36 cellular contexts compared by ENCODE assay signal in the genomic region with DNA sequence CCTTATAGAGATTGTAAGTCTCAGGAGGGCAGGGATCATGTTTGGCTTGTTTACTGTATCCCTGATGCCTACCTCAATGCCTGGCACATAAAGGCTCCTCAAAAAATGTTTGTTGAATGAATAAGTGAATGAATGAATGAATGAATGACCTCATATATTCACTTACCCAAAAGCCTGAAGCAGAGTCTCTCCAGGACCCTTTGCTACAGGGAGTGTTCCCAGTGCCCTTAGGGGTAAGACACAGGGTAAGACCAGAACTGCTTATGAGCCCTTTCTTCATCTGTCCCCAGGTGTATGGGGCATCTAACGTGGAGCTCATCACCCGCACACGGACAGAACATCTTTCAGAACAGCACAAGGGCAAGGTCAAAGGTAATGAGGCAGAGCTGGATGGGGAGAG.
"Had no signal": no experiment of that assay in that cellular context is flagged by ENCODE, and none has a peak within 500 bp of the region (broad histone marks: within the 10 kb centered on the region; RNA-seq: fewer than 3 reads in every experiment).

No MANE protein-coding gene starts in this region.

- FAIRE-seq: bronchial epithelial cell, TTC549 had no signal

- H3K9me3 ChIP-seq: ascending aorta had no signal

- H3K36me3 ChIP-seq: ascending aorta, cardiac muscle cell had no signal

- H3K27ac Mint-ChIP-seq: activated B cell treated with CpG ODN at 0.5 μM for 24 hours; activated CD4-positive, alpha-beta memory T cell treated with anti-CD3 and anti-CD28 coated beads for 36 hours; activated CD4-positive, alpha-beta T cell treated with anti-CD3 and anti-CD28 coated beads, Interleukin-2, amount 10 ng/mL, durations not matched to agents 24 days and 14 days; activated CD8-positive, alpha-beta T cell treated with anti-CD3 and anti-CD28 coated beads for 36 hours; activated naive CD4-positive, alpha-beta T cell treated with anti-CD3 and anti-CD28 coated beads, Interleukin-2, amount 10 ng/mL, durations not matched to agents 7 days and 5 days; activated naive CD8-positive, alpha-beta T cell; activated naive CD8-positive, alpha-beta T cell treated with anti-CD3 and anti-CD28 coated beads, Interleukin-2, amount 10 ng/mL, durations not matched to agents 7 days and 5 days; activated naive CD8-positive, alpha-beta T cell treated with anti-CD3 and anti-CD28 coated beads, Interleukin-2, amount 50 U/mL, for 24 hours; activated T-helper 2 cell treated with anti-CD3 and anti-CD28 coated beads, Interferon-gamma antibody, Interleukin-2, Interleukin-4, amounts not matched to agents 10 μg/mL and 5 μg/mL and 100 μg/mL, durations not matched to agents 14 hours and 24 hours and 36 hours; T-cell; T-helper 17 cell; T-helper 2 cell treated with Interferon-gamma antibody and Interleukin-4, amounts not matched to agents 5 μg/mL and 100 μg/mL, for 36 hours had no signal

- ATAC-seq: activated CD8-positive, alpha-beta T cell treated with anti-CD3 and anti-CD28 coated beads for 36 hours; activated naive CD8-positive, alpha-beta T cell treated with anti-CD3 and anti-CD28 coated beads, Interleukin-2, amount 50 U/mL, for 24 hours; activated T-cell treated with anti-CD3 and anti-CD28 coated beads, Interleukin-2, amount 50 U/mL, for 4 hours; T-cell; T-helper 17 cell had no signal

- H3K27ac ChIP-seq: ascending aorta, cardiac muscle cell, VCaP had no signal

- H3K27me3 Mint-ChIP-seq: activated B cell treated with CpG ODN at 0.5 μM for 24 hours; activated CD4-positive, alpha-beta memory T cell treated with anti-CD3 and anti-CD28 coated beads for 36 hours; activated CD4-positive, alpha-beta T cell treated with anti-CD3 and anti-CD28 coated beads, Interleukin-2, amount 10 ng/mL, durations not matched to agents 24 days and 14 days; activated CD8-positive, alpha-beta T cell treated with anti-CD3 and anti-CD28 coated beads for 36 hours; activated naive CD4-positive, alpha-beta T cell treated with anti-CD3 and anti-CD28 coated beads, Interleukin-2, amount 50 U/mL, for 24 hours; activated naive CD8-positive, alpha-beta T cell; activated naive CD8-positive, alpha-beta T cell treated with anti-CD3 and anti-CD28 coated beads, Interleukin-2, amount 10 ng/mL, durations not matched to agents 7 days and 5 days; activated naive CD8-positive, alpha-beta T cell treated with anti-CD3 and anti-CD28 coated beads, Interleukin-2, amount 50 U/mL, for 24 hours; central memory CD8-positive, alpha-beta T cell; T-cell; T-helper 17 cell had no signal

- H3K36me3 Mint-ChIP-seq: activated CD4-positive, alpha-beta memory T cell treated with anti-CD3 and anti-CD28 coated beads for 36 hours; activated naive CD4-positive, alpha-beta T cell treated with anti-CD3 and anti-CD28 coated beads, Interleukin-2, amount 10 ng/mL, durations not matched to agents 7 days and 5 days; activated naive CD4-positive, alpha-beta T cell treated with anti-CD3 and anti-CD28 coated beads, Interleukin-2, amount 50 U/mL, for 24 hours; activated naive CD8-positive, alpha-beta T cell; activated naive CD8-positive, alpha-beta T cell treated with anti-CD3 and anti-CD28 coated beads, Interleukin-2, amount 10 ng/mL, durations not matched to agents 7 days and 5 days; T-cell had no signal

- DNase-seq: activated B cell treated with CpG ODN at 0.5 μM for 24 hours; activated CD4-positive, alpha-beta memory T cell treated with anti-CD3 and anti-CD28 coated beads for 36 hours; activated CD4-positive, alpha-beta T cell treated with anti-CD3 and anti-CD28 coated beads for 4 hours; activated CD4-positive, alpha-beta T cell treated with anti-CD3 and anti-CD28 coated beads, Interleukin-2, amount 10 ng/mL, durations not matched to agents 24 days and 14 days; activated CD4-positive, alpha-beta T cell treated with anti-CD3 and anti-CD28 coated beads, Interleukin-2, amount 50 U/mL, for 1 hour; activated CD4-positive, alpha-beta T cell treated with anti-CD3 and anti-CD28 coated beads, Interleukin-2, amount 50 U/mL, for 4 hours; activated CD4-positive, CD25-positive, alpha-beta regulatory T cell treated with anti-CD3 and anti-CD28 coated beads, Interleukin-2, amount 50 U/mL, for 72 hours; activated CD8-positive, alpha-beta memory T cell treated with anti-CD3 and anti-CD28 coated beads, Interleukin-2, amount 50 U/mL, for 4 hours; activated CD8-positive, alpha-beta T cell treated with anti-CD3 and anti-CD28 coated beads for 36 hours; activated effector memory CD4-positive, alpha-beta T cell treated with Interleukin-2 at 50 U/mL for 16 hours; activated gamma-delta T cell; activated naive CD4-positive, alpha-beta T cell treated with anti-CD3 and anti-CD28 coated beads, Interleukin-2, amount 10 ng/mL, durations not matched to agents 7 days and 5 days; activated naive CD4-positive, alpha-beta T cell treated with Interleukin-2 at 50 U/mL for 16 hours; activated naive CD8-positive, alpha-beta T cell treated with anti-CD3 and anti-CD28 coated beads, Interleukin-2, amount 10 ng/mL, durations not matched to agents 7 days and 5 days; activated naive CD8-positive, alpha-beta T cell treated with anti-CD3 and anti-CD28 coated beads, Interleukin-2, amount 50 U/mL, for 24 hours; activated T-cell treated with anti-CD3 and anti-CD28 coated beads for 4 hours; activated T-cell treated with anti-CD3 and anti-CD28 coated beads, Interleukin-2, amount 50 U/mL, for 1 hour; activated T-cell treated with anti-CD3 and anti-CD28 coated beads, Interleukin-2, amount 50 U/mL, for 4 hours; amygdala; anterior cingulate cortex; caudate nucleus; cerebellar nuclear complex; T-cell; T-helper 17 cell; T-helper 9 cell had no signal

- H3K4me3 Mint-ChIP-seq: activated B cell treated with CpG ODN at 0.5 μM for 24 hours; activated CD4-positive, alpha-beta memory T cell treated with anti-CD3 and anti-CD28 coated beads for 36 hours; activated CD4-positive, alpha-beta T cell treated with anti-CD3 and anti-CD28 coated beads, Interleukin-2, amount 10 ng/mL, durations not matched to agents 24 days and 14 days; activated CD8-positive, alpha-beta T cell treated with anti-CD3 and anti-CD28 coated beads for 36 hours; activated naive CD4-positive, alpha-beta T cell treated with anti-CD3 and anti-CD28 coated beads, Interleukin-2, amount 10 ng/mL, durations not matched to agents 7 days and 5 days; activated naive CD4-positive, alpha-beta T cell treated with anti-CD3 and anti-CD28 coated beads, Interleukin-2, amount 50 U/mL, for 24 hours; activated naive CD8-positive, alpha-beta T cell; activated naive CD8-positive, alpha-beta T cell treated with anti-CD3 and anti-CD28 coated beads, Interleukin-2, amount 10 ng/mL, durations not matched to agents 7 days and 5 days; activated naive CD8-positive, alpha-beta T cell treated with anti-CD3 and anti-CD28 coated beads, Interleukin-2, amount 50 U/mL, for 24 hours; activated T-cell treated with anti-CD3 and anti-CD28 coated beads, Interleukin-2, amount 50 U/mL, for 4 hours; brain; central memory CD8-positive, alpha-beta T cell; T-cell; T-helper 17 cell; T-helper 2 cell treated with Interferon-gamma antibody and Interleukin-4, amounts not matched to agents 5 μg/mL and 100 μg/mL, for 36 hours had no signal

- H3K27me3 ChIP-seq: ascending aorta, cardiac muscle cell had no signal

- H3K4me3 ChIP-seq: ascending aorta, cardiac muscle cell had no signal

- H3K9me3 Mint-ChIP-seq: activated B cell treated with CpG ODN at 0.5 μM for 24 hours; activated CD4-positive, alpha-beta memory T cell treated with anti-CD3 and anti-CD28 coated beads for 36 hours; activated CD4-positive, alpha-beta T cell treated with anti-CD3 and anti-CD28 coated beads, Interleukin-2, amount 10 ng/mL, durations not matched to agents 24 days and 14 days; activated CD8-positive, alpha-beta T cell treated with anti-CD3 and anti-CD28 coated beads for 36 hours; activated naive CD4-positive, alpha-beta T cell treated with anti-CD3 and anti-CD28 coated beads, Interleukin-2, amount 10 ng/mL, durations not matched to agents 7 days and 5 days; activated naive CD4-positive, alpha-beta T cell treated with anti-CD3 and anti-CD28 coated beads, Interleukin-2, amount 50 U/mL, for 24 hours; activated naive CD8-positive, alpha-beta T cell treated with anti-CD3 and anti-CD28 coated beads, Interleukin-2, amount 10 ng/mL, durations not matched to agents 7 days and 5 days; activated naive CD8-positive, alpha-beta T cell treated with anti-CD3 and anti-CD28 coated beads, Interleukin-2, amount 50 U/mL, for 24 hours; activated T-cell treated with anti-CD3 and anti-CD28 coated beads, Interleukin-2, amount 50 U/mL, for 4 hours; activated T-helper 2 cell treated with anti-CD3 and anti-CD28 coated beads, Interferon-gamma antibody, Interleukin-2, Interleukin-4, amounts not matched to agents 10 μg/mL and 5 μg/mL and 100 μg/mL, durations not matched to agents 14 hours and 24 hours and 36 hours; central memory CD8-positive, alpha-beta T cell; T-cell; T-helper 2 cell treated with Interferon-gamma antibody and Interleukin-4, amounts not matched to agents 5 μg/mL and 100 μg/mL, for 36 hours had no signal
